Comparison of ENCODE assay signal across 11 cellular contexts in the genomic region with DNA sequence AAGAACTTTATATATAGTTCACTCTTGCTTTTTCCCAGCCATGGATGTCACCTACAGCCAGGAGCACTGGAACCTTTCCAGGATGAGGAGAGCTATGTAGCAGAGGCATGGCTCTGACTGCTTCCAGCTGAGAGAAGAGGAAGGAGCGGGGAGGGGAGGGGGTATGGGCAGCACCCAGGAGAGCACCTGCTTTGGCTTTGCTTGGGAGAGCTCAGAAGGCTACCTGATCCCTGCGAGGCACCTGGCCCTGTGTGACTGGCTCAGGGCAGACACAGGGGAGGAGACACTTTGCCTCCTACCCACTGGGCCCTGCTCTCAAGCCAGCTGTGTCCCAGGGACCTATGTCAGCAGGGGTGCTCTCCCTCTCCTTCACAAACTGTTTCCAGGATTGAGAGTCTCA.
DNase-seq lines count a peak whose midpoint lies in the region; TF ChIP-seq lines count a peak whose summit lies in the region.
"Had no signal": no experiment of that assay in that cellular context is flagged by ENCODE, and none has a peak within 500 bp of the region (broad histone marks: within the 10 kb centered on the region; RNA-seq: fewer than 3 reads in every experiment).

No MANE protein-coding gene starts in this region.

- TF ChIP-seq POLR2A in transverse colon (IDR thresholded peaks at IDR 0.05): no peak

- TF ChIP-seq CTCF in PC-9 (conservative IDR thresholded peaks at IDR 0.05) (no peak), right atrium auricular region (IDR thresholded peaks at IDR 0.05) (no peak), transverse colon (IDR thresholded peaks at IDR 0.05) (no peak)

- no peak overlapping the region for H3K4me2 ChIP-seq in PC-9

- no peaks in the 10 kb centered on the region for H3K9me2 ChIP-seq in PC-9 (ENCODE audit: insufficient read depth)

- H3K27me3 ChIP-seq in PC-9 (ENCODE audit: insufficient read depth, low read depth): no peaks in the 10 kb centered on the region
- no peaks in the 10 kb centered on the region for H3K27me3 ChIP-seq in right atrium auricular region
- H3K27me3 ChIP-seq in transverse colon: no peaks in the 10 kb centered on the region
- H3K27me3 ChIP-seq: adrenal gland had no signal

- H3K36me3 Mint-ChIP-seq in activated naive CD4-positive, alpha-beta T cell treated with anti-CD3 and anti-CD28 coated beads for 36 hours (ENCODE audit: low read depth): peaks cover 50% of the 10 kb centered on the region

- peak overlapping the region; percentile 68 for H3K27ac Mint-ChIP-seq in activated naive CD4-positive, alpha-beta T cell treated with anti-CD3 and anti-CD28 coated beads for 36 hours

- H2AFZ ChIP-seq in PC-9: no peak overlapping the region

- H3K9me3 ChIP-seq in PC-9 (ENCODE audit: insufficient read depth, low read depth): no peaks in the 10 kb centered on the region
- H3K9me3 ChIP-seq in right atrium auricular region: no peaks in the 10 kb centered on the region
- H3K9me3 ChIP-seq in transverse colon: no peaks in the 10 kb centered on the region
- H3K9me3 ChIP-seq: adrenal gland had no signal

- H3K79me2 ChIP-seq in PC-9 (ENCODE audit: low read depth): peaks cover 79% of the 10 kb centered on the region

- H3K27ac ChIP-seq in PC-9 (peak overlapping the region; percentile 25; the same call in 1 of the 2 replicates), right atrium auricular region (peak overlapping the region; percentile 33 to 54), transverse colon (peak overlapping the region in 3 of 4 donors; percentile 5 to 61 (median 46))

- POLR2A ChIA-PET in PC-9 (lab: Charles Lee; ENCODE audit: unreplicated experiment): no interaction called here

- no peak for TF ChIP-seq EP300 in transverse colon (IDR thresholded peaks at IDR 0.05; ENCODE audit: low read depth)

- peaks cover 81% of the 10 kb centered on the region for H3K4me1 Mint-ChIP-seq in activated naive CD4-positive, alpha-beta T cell treated with anti-CD3 and anti-CD28 coated beads for 36 hours (ENCODE audit: low read depth)

- H3F3A ChIP-seq in PC-9 (ENCODE audit: insufficient read depth, low read depth): peaks cover 46% of the 10 kb centered on the region

- no peak overlapping the region for H3K4me3 Mint-ChIP-seq in activated naive CD4-positive, alpha-beta T cell treated with anti-CD3 and anti-CD28 coated beads for 36 hours

- no TSS peak for BruUV-seq in PC-9 (replicated peaks; lab: Mats Ljungman, UMichigan)

- no peaks in the 10 kb centered on the region for H3K27me3 Mint-ChIP-seq in activated naive CD4-positive, alpha-beta T cell treated with anti-CD3 and anti-CD28 coated beads for 36 hours (ENCODE audit: low read depth)

- intact Hi-C loops in activated naive CD4-positive, alpha-beta T cell treated with anti-CD3 and anti-CD28 coated beads for 36 hours (cut with micrococcal nuclease): no loop called here
- intact Hi-C loops in PC-9 (cut with micrococcal nuclease; ENCODE audit: unreplicated experiment): no loop called here
- intact Hi-C loops in transverse colon (cut with DNase I; ENCODE audit: low total_unique reads): no loop called here

- 53 to 80% methylated on average over 1 to 2 of the region's 2 CpGs for WGBS in transverse colon (ENCODE audit: low coverage in 1 of 2), 2 donors

- in situ Hi-C loops in transverse colon (cut with MboI; ENCODE audit: low pct_ligation_motif_present in 1 of 4, low pct_unique_long_range_greater_than_20kb in 1 of 4, low sequenced_read_pairs in 3 of 4): no loop called here

- no peak overlapping the region for H3K4me3 ChIP-seq in PC-9
- no peak overlapping the region for H3K4me3 ChIP-seq in right atrium auricular region
- no peak overlapping the region for H3K4me3 ChIP-seq in transverse colon
- H3K4me3 ChIP-seq: adrenal gland had no signal

- CTCF ChIA-PET in activated naive CD4-positive, alpha-beta T cell treated with anti-CD3 and anti-CD28 coated beads for 36 hours (lab: Charles Lee): interaction anchor here (1.3 kb wide), 1 partner anchor 21 kb away, joined by 5 read pairs; no protein-coding TSS in a partner anchor
- CTCF ChIA-PET in PC-9 (lab: Charles Lee): interaction anchor here (0.6 kb wide), 1 partner anchor 79 kb away, joined by 3 read pairs; no protein-coding TSS in a partner anchor

- peaks cover 47% of the 10 kb centered on the region for H3K4me1 ChIP-seq in PC-9 (replicated peaks; ENCODE audit: insufficient read depth)
- peaks cover 0 to 73% of the 10 kb centered on the region in 2 donors for H3K4me1 ChIP-seq in right atrium auricular region
- peaks cover 9 to 53% (median 43%) of the 10 kb centered on the region in 4 donors for H3K4me1 ChIP-seq in transverse colon

- H3K36me3 ChIP-seq in PC-9 (ENCODE audit: low read depth): peaks cover 4% of the 10 kb centered on the region; the same call in 1 of the 2 replicates
- peaks cover 23% of the 10 kb centered on the region for H3K36me3 ChIP-seq in right atrium auricular region
- no peaks in the 10 kb centered on the region for H3K36me3 ChIP-seq in transverse colon

- H3K9me3 Mint-ChIP-seq in activated naive CD4-positive, alpha-beta T cell treated with anti-CD3 and anti-CD28 coated beads for 36 hours: no peaks in the 10 kb centered on the region

- H4K20me1 ChIP-seq in PC-9 (ENCODE audit: insufficient read depth): no peaks in the 10 kb centered on the region

- no peak for DNase-seq in activated naive CD4-positive, alpha-beta T cell treated with anti-CD3 and anti-CD28 coated beads for 36 hours
- DNase-seq in activated naive CD4-positive, alpha-beta T cell treated with Interleukin-2 at 50 U/mL for 16 hours: no peak
- DNase-seq in PC-9: peak in 1 of 2 experiments; percentile 55
- DNase-seq in right atrium auricular region (ENCODE audit: low spot score): no peak
- DNase-seq in transverse colon: no peak
- no peak for DNase-seq in AG20443 (ENCODE audit: low spot score)
- no peak for DNase-seq in OCI-M2 (lab: John Stamatoyannopoulos, UW; ENCODE audit: unreplicated experiment)
- DNase-seq in cerebellum (ENCODE audit: low spot score): no peak
- DNase-seq: adrenal gland, AML-193, small intestine had no signal
